In the genomic region with DNA sequence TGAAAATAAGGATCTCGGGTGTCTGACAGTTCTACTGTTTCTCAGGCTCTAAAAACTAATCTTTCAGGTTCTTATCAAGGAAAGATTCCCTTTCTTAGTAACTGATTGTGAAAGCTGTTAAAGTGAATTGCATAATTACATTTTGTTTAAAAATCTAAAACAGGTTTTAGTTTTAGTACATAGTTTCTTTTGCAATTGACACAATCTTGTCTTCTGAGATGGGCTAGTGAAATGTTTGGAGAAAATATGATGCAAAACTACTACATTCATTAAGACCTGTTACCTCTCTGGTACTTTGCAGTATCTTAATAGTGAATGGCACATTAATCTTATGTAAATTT, we compare ENCODE assay signal across 9 cellular contexts.
DNase-seq lines count a peak whose midpoint lies in the region; ATAC-seq, FAIRE-seq and TF ChIP-seq lines count a peak whose summit lies in the region.
"Had no signal": no experiment of that assay in that cellular context is flagged by ENCODE, and none has a peak within 500 bp of the region (broad histone marks: within the 10 kb centered on the region; RNA-seq: fewer than 3 reads in every experiment).

No MANE protein-coding gene starts in this region.

- H3K4me1 ChIP-seq in K562 (replicated peaks in 1 of 2; ENCODE audit: control insufficient read depth in 2 of 2, insufficient read depth in 2 of 2, low read length in 2 of 2) (peaks cover 0 to 8% of the 10 kb centered on the region in 2 experiments; a peak in 2 of 5 replicates), neuronal stem cell (ENCODE audit: control insufficient read depth in 2 of 2, insufficient read depth in 1 of 2, low read depth in 1 of 2, low read length in 2 of 2) (peaks cover 1 to 6% of the 10 kb centered on the region in 2 donors)

- DNase-seq in NCI-H1105 treated with DMSO at 0.1 percent for 48 hours (lab: John Stamatoyannopoulos, UW) (peak; percentile 25), NCI-H1105 (lab: John Stamatoyannopoulos, UW) (no peak), K562 (ENCODE audit: extremely low read depth in 1 of 4, low spot score in 3 of 4) (no peak), neuronal stem cell (ENCODE audit: low spot score) (no peak), erythroblast (lab: John Stamatoyannopoulos, UW) (no peak)

- no peak overlapping the region for H2AK5ac ChIP-seq in neuronal stem cell (ENCODE audit: low read depth, low read length)

- WGBS in K562 (ENCODE audit: insufficient coverage, low coverage, missing lambda C conversion rate), result 0% methylated on average over 1 of the region's 1 CpG
- WGBS in neuronal stem cell (ENCODE audit: extremely low coverage in 2 of 2, insufficient read length in 2 of 2, insufficient replicate concordance in 1 of 2), 2 donors, result no CpG with 5 or more reads among the region's 1 CpG

- H4K8ac ChIP-seq in neuronal stem cell (ENCODE audit: low read depth, low read length), result no peak overlapping the region

- H3K27me3 ChIP-seq in K562 (ENCODE audit: control insufficient read depth in 2 of 2, insufficient read depth in 2 of 2, low read length in 2 of 2) (no peaks in the 10 kb centered on the region), neuronal stem cell (ENCODE audit: control insufficient read depth in 3 of 3, insufficient read depth in 3 of 3, low read depth in 1 of 3, low read length in 3 of 3) (no peaks in the 10 kb centered on the region)

- no peak overlapping the region for H2BK12ac ChIP-seq in neuronal stem cell (ENCODE audit: low read length)

- POLR2A ChIA-PET in K562 (lab: Yijun Ruan, JAX), result no interaction called here

- H3K27ac ChIP-seq in K562 (ENCODE audit: extremely low read depth, low read depth, low read length) (peak overlapping the region; percentile 38; the same call in 1 of the 3 replicates), neuronal stem cell (replicated peaks; ENCODE audit: low read length) (no peak overlapping the region)
- H3K27ac ChIP-seq: A549 had no signal

- H2BK120ac ChIP-seq in neuronal stem cell (ENCODE audit: low read depth, low read length), result no peak overlapping the region

- H3K18ac ChIP-seq in neuronal stem cell (ENCODE audit: low read length), result no peak overlapping the region

- H3K4me2 ChIP-seq in K562 (ENCODE audit: insufficient read depth, low read length) (peak overlapping the region; percentile 76), neuronal stem cell (ENCODE audit: insufficient read depth, low read length, poor library complexity, severe bottlenecking) (no peak overlapping the region)
- H3K4me2 ChIP-seq: A549 had no signal

- H3K23ac ChIP-seq in neuronal stem cell (ENCODE audit: low read depth, low read length, poor library complexity), result no peak overlapping the region

- no peak for TF ChIP-seq CTCF in K562 (IDR thresholded peaks at IDR 0.05 in 2 of 3, conservative IDR thresholded peaks at IDR 0.05 in 1 of 3; ENCODE audit: insufficient read depth in 2 of 3, low read depth in 1 of 3, low read length in 3 of 3)

- no peak for TF ChIP-seq POLR2A in K562 (conservative IDR thresholded peaks at IDR 0.05)
- TF ChIP-seq POLR2A in erythroblast (IDR thresholded peaks at IDR 0.05; ENCODE audit: low read length), result no peak

- no peak for FAIRE-seq in K562 (lab: Jason Lieb, UNC)
- FAIRE-seq: A549 had no signal

- H3K9ac ChIP-seq in K562 (ENCODE audit: insufficient read depth in 1 of 2, low read depth in 2 of 2, low read length in 2 of 2), result no peak overlapping the region; a peak in 1 of 4 replicates
- H3K9ac ChIP-seq in neuronal stem cell (ENCODE audit: low read depth, low read length, poor library complexity), result no peak overlapping the region

- TSS peak; percentile 59 for BruUV-seq in K562 (replicated peaks; lab: Mats Ljungman, UMichigan)

- no peak overlapping the region for H2BK5ac ChIP-seq in neuronal stem cell (ENCODE audit: low read length)

- no peaks in the 10 kb centered on the region for H3K9me1 ChIP-seq in K562 (ENCODE audit: control insufficient read depth, insufficient read depth, low read length)

- intact Hi-C loops in K562 (cut with micrococcal nuclease), result loop anchor here (5.0 to 10.0 kb wide), 4 partner anchors 101 to 1151 kb away; a partner anchor contains a TSS

- no peaks in the 10 kb centered on the region for H3K79me1 ChIP-seq in neuronal stem cell (ENCODE audit: low read depth, low read length)

- H3K14ac ChIP-seq in neuronal stem cell (ENCODE audit: low read length), result no peak overlapping the region

- TF ChIP-seq RAD21 in K562 (CRISPR knock-in tag; conservative IDR thresholded peaks at IDR 0.05 in 1 of 2, IDR thresholded peaks at IDR 0.05 in 1 of 2), result no peak

- H3K4me3 ChIP-seq in K562 (peak overlapping the region; percentile 33), neuronal stem cell (ENCODE audit: low read length in 2 of 2) (peak overlapping the region in 1 of 2 donors; percentile 29)
- H3K4me3 ChIP-seq: A549 had no signal

- peak overlapping the region; percentile 82 for H2AFZ ChIP-seq in K562 (ENCODE audit: low read depth, low read length)
- H2AFZ ChIP-seq in neuronal stem cell (ENCODE audit: low read length), result peak overlapping the region; percentile 78

- TF ChIP-seq EP300 in K562 (IDR thresholded peaks at IDR 0.05; ENCODE audit: low read length), result no peak

- no peak overlapping the region for H2BK15ac ChIP-seq in neuronal stem cell (ENCODE audit: low read length)

- in situ Hi-C loops in K562 (cut with MboI), result loop anchor here (10.0 to 25.0 kb wide), 2 partner anchors 631 to 1054 kb away; no protein-coding TSS in a partner anchor

- CTCF ChIA-PET in K562 (lab: Yijun Ruan, JAX; ENCODE audit: low intra/inter-chr PET ratio), result interaction anchor here (3.0 to 3.5 kb wide), 2 partner anchors 444 to 631 kb away, joined by 23 to 34 read pairs; no protein-coding TSS in a partner anchor

- H4K20me1 ChIP-seq in K562 (replicated peaks; ENCODE audit: control insufficient read depth, insufficient read depth, low read length), result no peaks in the 10 kb centered on the region

- no peak overlapping the region for H3K4ac ChIP-seq in neuronal stem cell (ENCODE audit: low read length)

- no peaks in the 10 kb centered on the region for H3K79me2 ChIP-seq in K562 (ENCODE audit: control insufficient read depth, insufficient read depth, low read length)

- H4K91ac ChIP-seq in neuronal stem cell (ENCODE audit: low read depth, low read length, poor library complexity), result no peak overlapping the region

- ATAC-seq in HG03354 (IDR thresholded peaks at IDR 0.05; ENCODE audit: poor library complexity, severe bottlenecking, unreplicated experiment) (peak; percentile 10), K562 (0 out of 3 replicates have a peak, but pooled peaks have one; percentile 15), HG02981 (IDR thresholded peaks at IDR 0.05; ENCODE audit: unreplicated experiment) (no peak), GM18870 (IDR thresholded peaks at IDR 0.05; ENCODE audit: unreplicated experiment) (no peak)
- ATAC-seq: A549 had no signal

- H3K9me3 ChIP-seq in K562 (replicated peaks; ENCODE audit: control insufficient read depth, insufficient read depth, low read depth, low read length) (no peaks in the 10 kb centered on the region), neuronal stem cell (replicated peaks in 1 of 2; ENCODE audit: control insufficient read depth in 2 of 2, insufficient read depth in 1 of 2, low read depth in 1 of 2, low read length in 2 of 2) (no peaks in the 10 kb centered on the region)
- H3K9me3 ChIP-seq: A549 had no signal

- H3K36me3 ChIP-seq in K562 (ENCODE audit: control insufficient read depth, insufficient read depth, low read length) (no peaks in the 10 kb centered on the region), neuronal stem cell (replicated peaks in 1 of 2; ENCODE audit: control insufficient read depth in 2 of 2, insufficient read depth in 2 of 2, low read length in 2 of 2) (peaks cover 4 to 5% of the 10 kb centered on the region in 2 donors)

TF ChIP-seq in K562, 482 proteins besides CTCF, POLR2A, EP300 and RAD21:
- TF ChIP-seq CEBPB (tag; IDR thresholded peaks at IDR 0.05) (peak; percentile 48), WHSC1 (IDR thresholded peaks at IDR 0.05; ENCODE audit: low read length) (no peak), CEBPG (CRISPR knock-in tag; IDR thresholded peaks at IDR 0.05) (no peak), CEBPG (tag; conservative IDR thresholded peaks at IDR 0.05 in 1 of 2, IDR thresholded peaks at IDR 0.05 in 1 of 2) (peak; percentile 58 to 72; a peak in 3 of 4 replicates)
- TF ChIP-seq, protein P1, sequence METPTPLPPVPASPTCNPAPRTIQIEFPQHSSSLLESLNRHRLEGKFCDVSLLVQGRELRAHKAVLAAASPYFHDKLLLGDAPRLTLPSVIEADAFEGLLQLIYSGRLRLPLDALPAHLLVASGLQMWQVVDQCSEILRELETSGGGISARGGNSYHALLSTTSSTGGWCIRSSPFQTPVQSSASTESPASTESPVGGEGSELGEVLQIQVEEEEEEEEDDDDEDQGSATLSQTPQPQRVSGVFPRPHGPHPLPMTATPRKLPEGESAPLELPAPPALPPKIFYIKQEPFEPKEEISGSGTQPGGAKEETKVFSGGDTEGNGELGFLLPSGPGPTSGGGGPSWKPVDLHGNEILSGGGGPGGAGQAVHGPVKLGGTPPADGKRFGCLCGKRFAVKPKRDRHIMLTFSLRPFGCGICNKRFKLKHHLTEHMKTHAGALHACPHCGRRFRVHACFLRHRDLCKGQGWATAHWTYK (CRISPR knock-in tag; IDR thresholded peaks at IDR 0.05), result no peak

Comparison
In these comparisons a context has a peak if more than half of its experiments do, and no peak if none do; other contexts are left out.
1. ATAC-seq: peak in HG03354 (single experiment) and K562 (single experiment); none in HG02981 (single experiment) and GM18870 (single experiment).